ENCODE assay signal across 8 cellular contexts in the genomic region with DNA sequence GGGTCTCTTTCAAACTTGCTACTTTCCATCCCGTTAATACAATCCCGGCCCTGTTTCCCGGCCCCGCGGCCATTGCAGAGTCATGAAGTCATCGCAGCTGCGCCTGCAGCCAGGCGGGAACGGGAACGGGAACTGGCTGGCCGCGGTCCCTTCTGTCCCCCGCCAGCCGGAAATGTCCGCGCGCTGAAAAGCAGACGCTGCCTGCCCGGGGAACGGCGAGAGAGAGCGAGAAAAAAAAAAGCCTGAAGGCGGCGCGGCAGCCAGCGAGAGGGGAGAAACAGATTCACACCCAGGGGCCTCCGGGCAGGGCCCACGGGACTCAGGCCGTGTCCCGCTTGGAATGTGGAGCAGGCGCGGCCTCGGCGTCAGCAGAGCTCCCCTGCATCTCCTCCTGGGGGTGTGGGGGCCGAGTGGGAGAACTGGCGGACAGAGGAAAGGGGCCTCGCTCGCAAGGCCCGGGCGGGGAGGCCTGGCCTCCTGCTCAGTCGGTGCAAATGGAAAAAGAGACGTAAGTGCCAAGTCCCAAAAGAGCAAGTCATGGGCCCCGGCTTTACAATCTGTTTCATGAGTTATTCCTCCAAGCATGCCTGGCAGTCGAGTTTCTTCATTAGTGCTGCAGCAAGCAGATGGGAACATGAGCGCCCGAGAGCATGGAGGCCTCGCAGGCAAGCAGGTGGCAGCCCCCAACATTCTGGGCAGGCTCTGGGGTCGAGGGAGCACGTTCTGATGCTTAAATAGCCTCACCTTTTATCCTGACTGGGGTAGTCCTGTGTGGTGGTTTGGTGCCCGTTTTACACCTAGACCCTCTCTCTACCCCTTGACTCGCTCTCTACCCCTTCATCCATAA.
A peak's percentile ranks its signal among the peaks of the same experiment; 100 is the strongest.
DNase-seq lines count a peak whose midpoint lies in the region; ATAC-seq, FAIRE-seq and TF ChIP-seq lines count a peak whose summit lies in the region.

No MANE protein-coding gene starts in this region.

- TF ChIP-seq EP300 in suprapubic skin (IDR thresholded peaks at IDR 0.05): no peak

- no peak for TF ChIP-seq CTCF in Panc1 (IDR thresholded peaks at IDR 0.05)
- TF ChIP-seq CTCF in endothelial cell of umbilical vein (IDR thresholded peaks at IDR 0.05; ENCODE audit: extremely low read depth in 1 of 2, insufficient read depth in 1 of 2, low read depth in 1 of 2, low read length in 2 of 2): no peak
- TF ChIP-seq CTCF in lower lobe of right lung (IDR thresholded peaks at IDR 0.05): no peak
- TF ChIP-seq CTCF in suprapubic skin (IDR thresholded peaks at IDR 0.05): peak in 1 of 2 donors; percentile 17

- FAIRE-seq in endothelial cell of umbilical vein (lab: Jason Lieb, UNC): peak; percentile 76

- H2AFZ ChIP-seq in endothelial cell of umbilical vein (ENCODE audit: low read depth, low read length): peak overlapping the region; percentile 85

- ATAC-seq in Panc1 (no peak; the same call in 1 of the 2 replicates), lower lobe of right lung (peak; percentile 83 to 94), HG03571 (IDR thresholded peaks at IDR 0.05; ENCODE audit: unreplicated experiment) (no peak)

- TF ChIP-seq POLR2A in endothelial cell of umbilical vein (IDR thresholded peaks at IDR 0.05; ENCODE audit: low read depth, low read length): no peak
- TF ChIP-seq POLR2A in suprapubic skin (IDR thresholded peaks at IDR 0.05): no peak

- peak overlapping the region; percentile 67 for H3K4me2 ChIP-seq in endothelial cell of umbilical vein (ENCODE audit: insufficient read depth, low read length)

- CTCF ChIA-PET in Panc1 (lab: Charles Lee) (no interaction called here), endothelial cell of umbilical vein (lab: Charles Lee) (no interaction called here)

- H3K4me3 ChIP-seq in Panc1 (ENCODE audit: low read depth in 2 of 2, low read length in 2 of 2) (peak overlapping the region; percentile 25 to 41), endothelial cell of umbilical vein (replicated peaks in 1 of 3; ENCODE audit: insufficient read depth in 1 of 3, low read depth in 1 of 3, low read length in 3 of 3) (peak overlapping the region in 2 of 3 experiments; percentile 6 to 9), lower lobe of right lung (peak overlapping the region; percentile 42), suprapubic skin (peak overlapping the region; percentile 40)

- intact Hi-C loops in Panc1 (cut with micrococcal nuclease; ENCODE audit: unreplicated experiment) (no loop called here), endothelial cell of umbilical vein (cut with micrococcal nuclease) (loop anchor here (1.0 to 5.0 kb wide), 3 partner anchors 122 to 1206 kb away; a partner anchor contains a TSS), lower lobe of right lung (cut with DNase I) (no loop called here)

- H3K9me1 ChIP-seq in endothelial cell of umbilical vein (replicated peaks; ENCODE audit: control insufficient read depth, extremely low read depth, insufficient read depth, low read length): no peaks in the 10 kb centered on the region

- POLR2A ChIA-PET in Panc1 (lab: Charles Lee) (no interaction called here), endothelial cell of umbilical vein (lab: Charles Lee) (no interaction called here)

- peak overlapping the region; percentile 52 for H3K9ac ChIP-seq in ES-I3 (ENCODE audit: low read depth, low read length)
- peak overlapping the region; percentile 68 for H3K9ac ChIP-seq in endothelial cell of umbilical vein (replicated peaks; ENCODE audit: extremely low read depth, insufficient read depth, low read length)

- no peak for DNase-seq in Panc1 (ENCODE audit: low read depth, low spot score)
- peak; percentile 69 for DNase-seq in endothelial cell of umbilical vein (ENCODE audit: low read depth, low spot score)
- peak; percentile 70 for DNase-seq in lower lobe of right lung
- DNase-seq in suprapubic skin (ENCODE audit: low spot score in 2 of 2): peak; percentile 86 to 91
- DNase-seq in KG1 (lab: John Stamatoyannopoulos, UW): no peak
- no peak for DNase-seq in NCI-H187 treated with DMSO at 0.1 percent for 48 hours (lab: John Stamatoyannopoulos, UW)

- BruUV-seq in Panc1 (replicated peaks; lab: Mats Ljungman, UMichigan) (no TSS peak), endothelial cell of umbilical vein (replicated peaks; lab: Mats Ljungman, UMichigan) (TSS peak; percentile 9)

- dilution Hi-C loops in endothelial cell of umbilical vein (cut with MboI; ENCODE audit: extremely low pct_ligation_motif_present, low sequenced_read_pairs): no loop called here

- no peaks in the 10 kb centered on the region for H3K36me3 ChIP-seq in ES-I3 (ENCODE audit: insufficient read depth, low read length)
- no peaks in the 10 kb centered on the region for H3K36me3 ChIP-seq in Panc1 (ENCODE audit: control insufficient read depth, insufficient read depth, low read length)
- no peaks in the 10 kb centered on the region for H3K36me3 ChIP-seq in endothelial cell of umbilical vein (ENCODE audit: control insufficient read depth in 2 of 2, extremely low read depth in 1 of 2, insufficient read depth in 2 of 2, low read length in 2 of 2)
- H3K36me3 ChIP-seq in lower lobe of right lung: no peaks in the 10 kb centered on the region
- H3K36me3 ChIP-seq in suprapubic skin: no peaks in the 10 kb centered on the region

- in situ Hi-C loops in Panc1 (cut with HindIII; ENCODE audit: low pct_unique_long_range_greater_than_20kb, low sequenced_read_pairs): no loop called here

- 21% methylated on average over 31 of the region's 51 CpGs for WGBS in suprapubic skin

- no peaks in the 10 kb centered on the region for H4K20me1 ChIP-seq in endothelial cell of umbilical vein (replicated peaks; ENCODE audit: control insufficient read depth, extremely low read depth, insufficient read depth, low read length)

- H3K79me2 ChIP-seq in endothelial cell of umbilical vein (ENCODE audit: control insufficient read depth, insufficient read depth, low read length): no peaks in the 10 kb centered on the region

- H3K27me3 ChIP-seq in Panc1 (ENCODE audit: control insufficient read depth, insufficient read depth, low read length) (no peaks in the 10 kb centered on the region), endothelial cell of umbilical vein (ENCODE audit: control insufficient read depth in 2 of 2, insufficient read depth in 2 of 2, low read length in 2 of 2) (no peaks in the 10 kb centered on the region), lower lobe of right lung (ENCODE audit: low read depth) (peaks cover 12% of the 10 kb centered on the region), suprapubic skin (no peaks in the 10 kb centered on the region)

- H3K27ac ChIP-seq in Panc1 (ENCODE audit: low read length): no peak overlapping the region
- no peak overlapping the region for H3K27ac ChIP-seq in endothelial cell of umbilical vein (ENCODE audit: insufficient read depth, low read depth, low read length)
- peak overlapping the region; percentile 81 for H3K27ac ChIP-seq in lower lobe of right lung
- H3K27ac ChIP-seq in suprapubic skin: peak overlapping the region; percentile 85

- H3K9me3 ChIP-seq in ES-I3 (ENCODE audit: control insufficient read depth, insufficient read depth, low read length) (no peaks in the 10 kb centered on the region), Panc1 (ENCODE audit: control insufficient read depth, insufficient read depth, low read depth, low read length) (no peaks in the 10 kb centered on the region), endothelial cell of umbilical vein (replicated peaks; ENCODE audit: control insufficient read depth, insufficient read depth, low read length) (no peaks in the 10 kb centered on the region), lower lobe of right lung (no peaks in the 10 kb centered on the region), suprapubic skin (no peaks in the 10 kb centered on the region)

- H3K4me1 ChIP-seq in ES-I3 (ENCODE audit: insufficient read depth, low read length) (no peaks in the 10 kb centered on the region; the same call in 1 of the 2 replicates), Panc1 (ENCODE audit: control insufficient read depth, insufficient read depth, low read length) (no peaks in the 10 kb centered on the region), endothelial cell of umbilical vein (ENCODE audit: control insufficient read depth, extremely low read depth, insufficient read depth, low read length) (peaks cover 3% of the 10 kb centered on the region), lower lobe of right lung (peaks cover 6% of the 10 kb centered on the region), suprapubic skin (peaks cover 16% of the 10 kb centered on the region)

TF ChIP-seq in endothelial cell of umbilical vein, 7 proteins besides CTCF, POLR2A, EP300 and RAD21:
- TF ChIP-seq JUN (IDR thresholded peaks at IDR 0.05; ENCODE audit: borderline replicate concordance, insufficient read depth, insufficient read length, low read depth): no peak
- TF ChIP-seq, protein P1, sequence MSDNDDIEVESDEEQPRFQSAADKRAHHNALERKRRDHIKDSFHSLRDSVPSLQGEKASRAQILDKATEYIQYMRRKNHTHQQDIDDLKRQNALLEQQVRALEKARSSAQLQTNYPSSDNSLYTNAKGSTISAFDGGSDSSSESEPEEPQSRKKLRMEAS (IDR thresholded peaks at IDR 0.05; ENCODE audit: insufficient read depth, insufficient read length): no peak
- TF ChIP-seq MYC (IDR thresholded peaks at IDR 0.05; ENCODE audit: low read depth, low read length): no peak
- no peak for TF ChIP-seq GATA2 (IDR thresholded peaks at IDR 0.05; ENCODE audit: insufficient read depth, insufficient read length, low read depth, low read length)
- TF ChIP-seq EZH2 (IDR thresholded peaks at IDR 0.05; ENCODE audit: borderline replicate concordance, low read depth, low read length, severe bottlenecking): no peak
- no peak for TF ChIP-seq FOS (IDR thresholded peaks at IDR 0.05; ENCODE audit: borderline replicate concordance, insufficient read depth, low read length)
- TF ChIP-seq POLR2AphosphoS5 (IDR thresholded peaks at IDR 0.05; ENCODE audit: insufficient read depth, low read depth, low read length): no peak

Comparison
In these comparisons a context has a peak if more than half of its experiments do, and no peak if none do; other contexts are left out.
1. ATAC-seq: peak in lower lobe of right lung (2 of 2); none in Panc1 (single experiment) and HG03571 (single experiment).
2. DNase-seq: peak in endothelial cell of umbilical vein (single experiment), lower lobe of right lung (single experiment) and suprapubic skin (2 of 2); none in Panc1 (single experiment), KG1 (single experiment) and NCI-H187 treated with DMSO at 0.1 percent for 48 hours (single experiment).
3. H3K27ac ChIP-seq: peak in lower lobe of right lung (single experiment) and suprapubic skin (single experiment); none in Panc1 (single experiment) and endothelial cell of umbilical vein (single experiment).
4. Peak in every context shown above with its lines, with median percentiles within 50 percentile points of each other: H3K4me3 ChIP-seq.